In genomic region chr1:210265388-210265955, GRCh38 we compare ENCODE assay signal across 13 cellular contexts. TPM values are rescaled to one million over a fixed set of nuclear protein-coding genes. Genes with fewer than 3 reads are reported as not detected.
DNase-seq lines count a peak whose midpoint lies in the region; ATAC-seq, FAIRE-seq and TF ChIP-seq lines count a peak whose summit lies in the region.
"Not testable (repeated sequence)": the region's sequence is repeated elsewhere in the genome, so short reads cannot be mapped to it uniquely, and the experiment has no call there.
"Had no signal": no experiment of that assay in that cellular context is flagged by ENCODE, and none has a peak within 500 bp of the region (broad histone marks: within the 10 kb centered on the region; RNA-seq: fewer than 3 reads in every experiment).

No MANE protein-coding gene starts in this region.

- in situ Hi-C loops in Caki2 (cut with HindIII; ENCODE audit: low pct_unique_long_range_greater_than_20kb, low sequenced_read_pairs); GM23248 (cut with MboI): not testable (repeated sequence)

- H3K27me3 Mint-ChIP-seq in endodermal cell (ENCODE audit: insufficient read depth): not testable (repeated sequence)

- H2AFZ ChIP-seq in GM23248: not testable (repeated sequence)

- not testable (repeated sequence) for H3K27me3 ChIP-seq in GM23248 (replicated peaks; ENCODE audit: insufficient read depth); adrenal gland; endodermal cell (ENCODE audit: control insufficient read depth, insufficient read depth, low read length, poor library complexity, severe bottlenecking)

- not testable (repeated sequence) for H3K9me3 Mint-ChIP-seq in endodermal cell

- not testable (repeated sequence) for TF ChIP-seq POLR2A in A549 (IDR thresholded peaks at IDR 0.05; ENCODE audit: low read length); adrenal gland (IDR thresholded peaks at IDR 0.05)

- not testable (repeated sequence) for H3K4me3 ChIP-seq in A549; GM23248; adrenal gland; endodermal cell (ENCODE audit: low read length); mesodermal cell (ENCODE audit: extremely low read depth, insufficient read depth, low read length, poor library complexity, severe bottlenecking)

- not testable (repeated sequence) for H3K36me3 Mint-ChIP-seq in endodermal cell (ENCODE audit: low read depth)

- intact Hi-C loops in adrenal gland (cut with DNase I): not testable (repeated sequence)

- H3K9me3 ChIP-seq in A549; GM23248 (ENCODE audit: low read depth); adrenal gland (replicated peaks in 1 of 3); endodermal cell (ENCODE audit: control insufficient read depth, low read length); mesodermal cell (ENCODE audit: control insufficient read depth, low read length): not testable (repeated sequence)

- peaks cover 33% of the 10 kb centered on the region for H3F3A ChIP-seq in GM23248 (ENCODE audit: insufficient read depth)

- not testable (repeated sequence) for H3K27ac ChIP-seq in A549; adrenal gland; endodermal cell (ENCODE audit: low read depth, low read length)
- peak overlapping the region; percentile 71 for H3K27ac ChIP-seq in GM23248
- H3K27ac ChIP-seq in mesodermal cell (ENCODE audit: low read depth, low read length, severe bottlenecking): peak overlapping the region; percentile 49

- CTCF ChIA-PET in A549 (lab: Yijun Ruan, JAX): interaction anchor here (0.7 to 1.6 kb wide), 5 partner anchors 10 to 26 kb away, joined by 3 to 8 read pairs (median 3); no protein-coding TSS in a partner anchor

- not testable (repeated sequence) for H3K79me2 ChIP-seq in GM23248 (ENCODE audit: insufficient read depth)

- H3K4me3 Mint-ChIP-seq in endodermal cell: not testable (repeated sequence)

- not testable (repeated sequence) for FAIRE-seq in A549 (lab: Jason Lieb, UNC)

- not testable (repeated sequence) for H3K27ac Mint-ChIP-seq in endodermal cell

- POLR2A ChIA-PET in A549 (lab: Yijun Ruan, JAX): not testable (repeated sequence)

- TF ChIP-seq RAD21 in A549 (conservative IDR thresholded peaks at IDR 0.05 in 1 of 2, IDR thresholded peaks at IDR 0.05 in 1 of 2): not testable (repeated sequence)

- H3K4me1 Mint-ChIP-seq in endodermal cell: not testable (repeated sequence)

- TF ChIP-seq EP300 in A549 (IDR thresholded peaks at IDR 0.05): not testable (repeated sequence)

- H3K4me1 ChIP-seq in A549 (peaks cover 16% of the 10 kb centered on the region; the same call in 2 of the 3 replicates), GM23248 (ENCODE audit: insufficient read depth) (peaks cover 43% of the 10 kb centered on the region), mesodermal cell (ENCODE audit: control insufficient read depth, insufficient read depth, low read length, poor library complexity, severe bottlenecking) (peaks cover 33% of the 10 kb centered on the region)
- H3K4me1 ChIP-seq in adrenal gland (replicated peaks in 1 of 2); endodermal cell (ENCODE audit: control insufficient read depth, insufficient read depth, low read length): not testable (repeated sequence)

- TF ChIP-seq CTCF in A549 (IDR thresholded peaks at IDR 0.05); adrenal gland (IDR thresholded peaks at IDR 0.05); endodermal cell (conservative IDR thresholded peaks at IDR 0.05): not testable (repeated sequence)

- ATAC-seq in A549: not testable (repeated sequence)

- H3K9me2 ChIP-seq in GM23248 (ENCODE audit: insufficient read depth): not testable (repeated sequence)

- not testable (repeated sequence) for H4K20me1 ChIP-seq in GM23248 (ENCODE audit: insufficient read depth)

- H3K4me2 ChIP-seq in A549 (peak overlapping the region; percentile 21), GM23248 (ENCODE audit: unreplicated experiment) (peak overlapping the region; percentile 21)

- peak in 1 of 2 experiments; percentile 8 for DNase-seq in A549 (ENCODE audit: low read depth in 1 of 2, low spot score in 1 of 2)
- peak; percentile 58 for DNase-seq in Caki2 (ENCODE audit: low read depth)
- DNase-seq in GM23248: peak; percentile 62
- peak; percentile 55 for DNase-seq in M059J (ENCODE audit: low read depth)
- peak in 4 of 7 donors; percentile 30 to 43 (median 34) for DNase-seq in adrenal gland
- DNase-seq in endodermal cell: peak; percentile 63
- DNase-seq in glomerular visceral epithelial cell (ENCODE audit: extremely low spot score): peak; percentile 75

- not testable (repeated sequence) for H3K9ac ChIP-seq in GM23248; endodermal cell (ENCODE audit: extremely low read depth, low read length, poor library complexity, severe bottlenecking)

- not testable (repeated sequence) for H3K36me3 ChIP-seq in GM23248 (ENCODE audit: low read depth); adrenal gland (replicated peaks in 1 of 2); endodermal cell (ENCODE audit: control insufficient read depth, insufficient read depth, low read length); mesodermal cell (ENCODE audit: control insufficient read depth, insufficient read depth, low read length)

- 21% methylated on average over 4 of the region's 4 CpGs for WGBS in A549 (ENCODE audit: missing lambda C conversion rate)
- 37 to 39% methylated on average over 4 of the region's 4 CpGs for WGBS in GM23248 (ENCODE audit: low coverage in 1 of 2, low lambda C conversion rate in 2 of 2, missing lambda C conversion rate in 2 of 2), 2 experiments
- WGBS in adrenal gland, 4 donors: 16 to 36% (median 28%) methylated on average over 4 of the region's 4 CpGs
- 70 to 100% methylated on average over 2 to 4 of the region's 4 CpGs for WGBS in endodermal cell (ENCODE audit: insufficient coverage in 1 of 2, insufficient read length in 1 of 2), 2 experiments
- 33 to 52% methylated on average over 3 of the region's 4 CpGs for WGBS in mesodermal cell (ENCODE audit: insufficient coverage in 2 of 2), 2 experiments

TF ChIP-seq in A549, 52 proteins besides CTCF, POLR2A, EP300 and RAD21:
- TF ChIP-seq CEBPB (IDR thresholded peaks at IDR 0.05): peak; percentile 30 to 67; a peak in 2 of 4 replicates
- peak; percentile 30; the same call in 1 of the 2 replicates for TF ChIP-seq GATA3 (IDR thresholded peaks at IDR 0.05; ENCODE audit: borderline replicate concordance)

RNA-seq across cellular contexts. Expression of gene SERTAD4, which starts 32.9 kb away (rescaled TPM):
- polyA plus RNA-seq in A549 (2011; rRNA removed): 0.62 and 0.77 TPM in 2 replicates
- polyA plus RNA-seq in A549 (2012; cell fraction: cytosol; rRNA removed): 0.33 and 0.43 TPM in 2 replicates
- 0.12 and 0.22 TPM in 2 replicates for polyA plus RNA-seq in A549 (2012; cell fraction: nucleus; rRNA removed)
- 0.71 to 1.3 TPM (median 0.87 TPM) in 3 replicates for polyA plus RNA-seq in A549 (2017; fragmentation: RNase III; extraction: RNeasy Plus Mini Kit Qiagen cat#74134 plus additional on column Dnase treatment)
- polyA minus RNA-seq in A549 (2011; rRNA and poly(A)+ RNA removed): 0.44 and 0.62 TPM in 2 replicates
- 0.95 and 1.1 TPM in 2 replicates for total RNA-seq in Caki2 (2014; rRNA removed; shearing (Covaris generic); ENCODE audit: low replicate concordance)
- 0.76 and 0.97 TPM in 2 replicates for total RNA-seq in GM23248 (2014; rRNA removed; shearing (Covaris generic))
- 1.0 and 1.7 TPM in 2 replicates for polyA plus RNA-seq in GM23248 (2016; fragmentation: Nextera tagmentation; extraction: Ambion mirVana)
- 1.8 and 4.2 TPM in 2 replicates for total RNA-seq in M059J (2014; rRNA removed; shearing (Covaris generic))
- total RNA-seq in adrenal gland: 1 to 10 TPM in 2 of 8 donors, under 1 TPM in 5, not detected in 1; 0.04 to 1.7 (median 0.57) TPM
- polyA plus RNA-seq in adrenal gland: under 1 TPM; 0.47 to 0.70 (median 0.64) TPM
- total RNA-seq in endodermal cell: 1 to 10 TPM in 1 of 2 donors, under 1 TPM in 1; 0.58 to 1.1 TPM
- 9.3 TPM for polyA plus RNA-seq in endodermal cell (2013, experiment 1 of 2)
- 10.6 TPM for polyA plus RNA-seq in endodermal cell (2013, experiment 2 of 2)
- polyA plus RNA-seq in mesodermal cell (2013, experiment 1 of 2): 7.3 TPM
- polyA plus RNA-seq in mesodermal cell (2013, experiment 2 of 2): 7.9 TPM
- total RNA-seq: activated B cell treated with CpG ODN at 0.5 μM for 24 hours; activated CD4-positive, alpha-beta T cell treated with anti-CD3 and anti-CD28 coated beads, Interleukin-2, amount 10 ng/mL, durations not matched to agents 7 days and 5 days; activated CD8-positive, alpha-beta memory T cell treated with anti-CD3 and anti-CD28 coated beads for 36 hours; GM12878; T-helper 1 cell treated with Interleukin-12 subunit alpha and Interleukin-12 subunit beta and Interleukin-4 antibody, amounts not matched to agents 30 ng/mL and 1 ng/mL, for 36 hours had no signal
- polyA plus RNA-seq: GM12878 had no signal
